In genomic region chr17:63430223-63430622, GRCh38 we compare ENCODE assay signal across 16 cellular contexts.
"Had no signal": no experiment of that assay in that cellular context is flagged by ENCODE, and none has a peak within 500 bp of the region (broad histone marks: within the 10 kb centered on the region; RNA-seq: fewer than 3 reads in every experiment).

No MANE protein-coding gene starts in this region.

- H3K27me3 ChIP-seq: gastrocnemius medialis, heart right ventricle, transverse colon had no signal

- DNase-seq: activated CD4-positive, alpha-beta T cell treated with anti-CD3 and anti-CD28 coated beads, Interleukin-2, amount 50 U/mL, for 48 hours; activated CD4-positive, CD25-positive, alpha-beta regulatory T cell treated with anti-CD3 and anti-CD28 coated beads, Interleukin-2, amount 50 U/mL, for 72 hours; activated gamma-delta T cell; activated T-cell treated with anti-CD3 and anti-CD28 coated beads, Interleukin-2, amount 50 U/mL, for 48 hours; amygdala; erythroblast; gastrocnemius medialis; heart right ventricle; left cardiac atrium; lower lobe of right lung; midbrain; stimulated activated naive CD4-positive, alpha-beta T cell; T1000; transverse colon had no signal

- H3K4me3 ChIP-seq: gastrocnemius medialis, heart right ventricle, lower lobe of right lung, transverse colon had no signal

- H3K27ac Mint-ChIP-seq: activated naive CD8-positive, alpha-beta T cell had no signal

- H3K27me3 Mint-ChIP-seq: activated naive CD8-positive, alpha-beta T cell; brain had no signal

- H3K27ac ChIP-seq: gastrocnemius medialis, heart right ventricle, lower lobe of right lung, transverse colon had no signal

- H3K4me3 Mint-ChIP-seq: activated naive CD8-positive, alpha-beta T cell; brain had no signal

- H3K36me3 Mint-ChIP-seq: activated naive CD8-positive, alpha-beta T cell; brain had no signal

- ATAC-seq: gastrocnemius medialis, heart right ventricle, left cardiac atrium, lower lobe of right lung had no signal

- H3K9me3 Mint-ChIP-seq: brain had no signal

- H3K9me3 ChIP-seq: gastrocnemius medialis, heart right ventricle, lower lobe of right lung, transverse colon had no signal

- H3K36me3 ChIP-seq: gastrocnemius medialis, heart right ventricle, lower lobe of right lung, transverse colon had no signal
